In the genomic region with DNA sequence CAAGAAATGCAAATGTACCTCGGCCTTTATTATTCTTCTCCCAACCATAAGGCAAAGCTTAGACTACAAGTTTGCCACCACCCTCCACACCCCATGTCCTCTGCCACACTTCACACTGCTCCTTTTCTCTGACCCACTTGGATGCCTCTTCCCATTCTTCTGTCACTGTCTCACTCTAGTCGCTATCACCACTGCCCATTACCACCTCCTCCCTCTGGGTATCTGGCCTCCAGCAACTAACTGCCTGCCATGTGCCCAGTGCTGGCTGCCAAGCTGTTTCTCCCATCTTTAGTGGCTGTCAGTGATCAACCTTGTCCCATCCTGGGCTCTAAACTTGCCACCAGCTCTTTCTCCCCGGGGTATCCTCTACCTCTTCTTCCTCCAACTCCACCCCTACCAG, we compare ENCODE assay signal across 1 cellular context.
TF ChIP-seq lines count a peak whose summit lies in the region.

No MANE protein-coding gene starts in this region.

TF ChIP-seq in SK-N-SH treated with all-trans-retinoic acid at 6 μM for 48 hours, 23 proteins besides CTCF, POLR2A, EP300 and RAD21 (continued from another document):
- TF ChIP-seq TSHZ2 (CRISPR knock-in tag; IDR thresholded peaks at IDR 0.05) = no peak
